29 cellular contexts compared by ENCODE assay signal in the genomic region with DNA sequence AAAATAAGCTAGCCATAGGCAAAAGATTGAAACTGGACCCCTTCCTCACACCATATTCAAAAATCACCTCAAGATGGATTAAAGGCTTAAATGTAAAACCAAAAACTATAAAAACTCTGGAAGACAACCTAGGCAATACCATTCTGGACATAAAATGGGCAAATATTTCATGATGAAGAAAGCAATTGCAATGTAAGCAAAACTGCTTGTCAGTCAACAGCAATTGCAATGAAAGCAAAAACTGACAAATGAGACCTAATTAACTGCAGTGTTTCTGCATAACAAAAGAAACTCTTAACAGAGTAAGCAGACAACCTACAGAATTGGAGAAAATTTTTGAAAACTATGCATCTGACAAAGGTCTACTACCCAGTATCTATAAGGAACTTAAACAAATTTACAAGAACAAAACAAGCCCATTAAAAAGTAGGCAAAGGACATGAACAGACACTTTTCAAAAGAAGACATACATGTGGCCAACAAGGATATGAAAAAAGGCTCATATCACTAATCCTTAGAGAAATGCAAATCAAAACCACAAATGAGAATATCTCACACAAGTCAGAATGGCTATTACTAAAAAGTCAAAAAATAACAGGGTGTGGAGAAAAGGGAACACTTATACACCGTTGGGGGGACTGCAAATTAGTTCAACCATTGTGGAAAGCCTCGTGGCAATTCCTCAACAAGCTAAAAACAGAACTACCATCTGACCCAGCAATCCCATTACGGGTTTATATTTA. TPM values are rescaled to one million over a fixed set of nuclear protein-coding genes. Genes with fewer than 3 reads are reported as not detected.
"Had no signal": no experiment of that assay in that cellular context is flagged by ENCODE, and none has a peak within 500 bp of the region (broad histone marks: within the 10 kb centered on the region; RNA-seq: fewer than 3 reads in every experiment).

No MANE protein-coding gene starts in this region.

- H3K4me2 ChIP-seq: hepatocyte, neural progenitor cell had no signal

- H3K27ac ChIP-seq: gastrocnemius medialis, hepatocyte, left ventricle myocardium inferior, neural progenitor cell, right atrium auricular region, spleen, testis, transverse colon, WERI-Rb-1 had no signal

- H3K9ac ChIP-seq: neural progenitor cell had no signal

- DNase-seq: activated CD4-positive, alpha-beta T cell treated with anti-CD3 and anti-CD28 coated beads for 48 hours; activated CD4-positive, alpha-beta T cell treated with anti-CD3 and anti-CD28 coated beads, Interleukin-2, amount 50 U/mL, for 48 hours; activated CD8-positive, alpha-beta memory T cell treated with anti-CD3 and anti-CD28 coated beads, Interleukin-2, amount 50 U/mL, for 4 hours; activated gamma-delta T cell treated with Interleukin-2 at 50 U/mL for 16 hours; activated naive CD4-positive, alpha-beta T cell treated with anti-CD3 and anti-CD28 coated beads, Interleukin-2, amount 50 U/mL, for 16 hours; activated T-cell treated with anti-CD3 and anti-CD28 coated beads, Interleukin-2, amount 50 U/mL, for 1 hour; amniotic stem cell; caudate nucleus; cortex of kidney; effector memory CD8-positive, alpha-beta T cell; erythroblast; gastrocnemius medialis; islet precursor cell; left ventricle myocardium inferior; mesendoderm; natural killer cell; spleen; stimulated activated naive CD8-positive, alpha-beta T cell treated with anti-CD3 and anti-CD28 coated beads, Interleukin-15, Interleukin-2, amounts not matched to agents 100 U/mL and 50 U/mL, for 24 hours; testis; transverse colon; WERI-Rb-1 had no signal

- H3K4me1 ChIP-seq: gastrocnemius medialis, left ventricle myocardium inferior, neural progenitor cell, right atrium auricular region, spleen, testis, transverse colon had no signal

- H3K4me3 ChIP-seq: gastrocnemius medialis, hepatocyte, left ventricle myocardium inferior, lung, neural progenitor cell, right atrium auricular region, spleen, testis, transverse colon had no signal

- H3K36me3 ChIP-seq: gastrocnemius medialis, left ventricle myocardium inferior, neural progenitor cell, right atrium auricular region, spleen, transverse colon, WERI-Rb-1 had no signal

- H2AFZ ChIP-seq: hepatocyte, neural progenitor cell had no signal

- H3K9me3 ChIP-seq: gastrocnemius medialis, right atrium auricular region, testis, transverse colon had no signal

- H3K79me2 ChIP-seq: hepatocyte had no signal

- ATAC-seq: activated CD4-positive, CD25-positive, alpha-beta regulatory T cell treated with anti-CD3 and anti-CD28 coated beads, Interleukin-2, amount 50 U/mL, for 24 hours; activated T-helper 17 cell treated with anti-CD3 and anti-CD28 coated beads, Interleukin-2, amount 50 U/mL, for 72 hours; effector memory CD8-positive, alpha-beta T cell; gastrocnemius medialis; natural killer cell; stimulated activated naive CD8-positive, alpha-beta T cell treated with anti-CD3 and anti-CD28 coated beads, Interleukin-15, Interleukin-2, amounts not matched to agents 100 U/mL and 50 U/mL, for 24 hours had no signal

- H3K27me3 ChIP-seq: gastrocnemius medialis, hepatocyte, neural progenitor cell, right atrium auricular region, spleen, testis, transverse colon had no signal

- FAIRE-seq: urothelium cell line had no signal

RNA-seq across cellular contexts. Expression of gene CFAP299, which starts 46.7 kb away (rescaled TPM):
- total RNA-seq: activated CD8-positive, alpha-beta memory T cell treated with anti-CD3 and anti-CD28 coated beads for 36 hours; gastrocnemius medialis; hepatocyte; left ventricle myocardium inferior; natural killer cell; right atrium auricular region; spleen; transverse colon had no signal
- polyA plus RNA-seq: hepatocyte had no signal
